ENCODE assay signal across 9 cellular contexts in the genomic region with DNA sequence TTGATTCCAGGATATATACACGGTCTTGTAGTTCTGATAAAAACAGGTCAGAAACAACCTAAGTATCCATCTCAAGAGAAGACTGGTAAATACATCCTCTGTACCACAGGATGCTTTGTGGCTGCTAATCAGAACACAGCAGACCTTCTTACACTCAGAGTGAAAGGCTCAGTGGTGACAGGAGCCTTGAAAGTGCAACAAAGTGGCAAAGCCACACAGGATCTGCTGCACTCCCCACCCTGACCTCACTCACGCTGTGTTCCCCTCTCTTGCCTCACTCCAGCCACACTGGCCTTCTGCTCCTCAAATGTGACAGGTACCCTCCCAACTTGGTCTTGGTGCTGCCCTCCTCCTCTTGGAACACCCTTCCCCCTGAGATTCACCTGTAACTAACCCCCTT.
DNase-seq lines count a peak whose midpoint lies in the region; ATAC-seq, FAIRE-seq and TF ChIP-seq lines count a peak whose summit lies in the region.
"Had no signal": no experiment of that assay in that cellular context is flagged by ENCODE, and none has a peak within 500 bp of the region (broad histone marks: within the 10 kb centered on the region; RNA-seq: fewer than 3 reads in every experiment).

No MANE protein-coding gene starts in this region.

- FAIRE-seq in small intestine (lab: Jason Lieb, UNC), result no peak
- FAIRE-seq: colon had no signal

- H3K27me3 ChIP-seq in small intestine (ENCODE audit: control insufficient read depth in 2 of 2, insufficient read depth in 2 of 2, low read length in 2 of 2), result no peaks in the 10 kb centered on the region
- H3K27me3 ChIP-seq in H7 (ENCODE audit: control insufficient read depth, insufficient read depth, low read length), result no peaks in the 10 kb centered on the region

- CTCF ChIA-PET in Calu3 (lab: Charles Lee), result no interaction called here

- 59 to 76% (median 68%) methylated on average over 2 of the region's 2 CpGs for WGBS in small intestine, 3 donors

- intact Hi-C loops in Calu3 (cut with micrococcal nuclease; ENCODE audit: unreplicated experiment), result no loop called here

- H3K27me3 Mint-ChIP-seq in T-helper 17 cell (peaks cover 8% of the 10 kb centered on the region), Calu3 (ENCODE audit: unreplicated experiment) (no peaks in the 10 kb centered on the region)

- H3K9me3 ChIP-seq in T-helper 17 cell (ENCODE audit: control insufficient read depth, low read length, poor library complexity, severe bottlenecking) (no peaks in the 10 kb centered on the region), small intestine (ENCODE audit: control insufficient read depth, low read depth) (no peaks in the 10 kb centered on the region)

- no peak for DNase-seq in T-helper 17 cell
- peak; percentile 18 for DNase-seq in small intestine
- no peak for DNase-seq in H7
- no peak for DNase-seq in SIG-M5 (lab: John Stamatoyannopoulos, UW)
- no peak for DNase-seq in midbrain (lab: John Stamatoyannopoulos, UW)
- no peak for DNase-seq in Calu3

- no peak overlapping the region for H3K4me3 Mint-ChIP-seq in T-helper 17 cell
- no peak overlapping the region for H3K4me3 Mint-ChIP-seq in Calu3 (ENCODE audit: low read depth, unreplicated experiment)

- peak overlapping the region; percentile 37 for H3K27ac Mint-ChIP-seq in T-helper 17 cell
- no peak overlapping the region for H3K27ac Mint-ChIP-seq in Calu3 (ENCODE audit: unreplicated experiment)

- no TSS peak for BruUV-seq in Calu3 (replicated peaks; lab: Mats Ljungman, UMichigan)

- peaks cover 4% of the 10 kb centered on the region for H3K9me3 Mint-ChIP-seq in Calu3 (ENCODE audit: low read depth, unreplicated experiment)

- ATAC-seq in GM18508 (IDR thresholded peaks at IDR 0.05; ENCODE audit: insufficient read depth, unreplicated experiment) (peak; percentile 79), GM21825 (IDR thresholded peaks at IDR 0.05; ENCODE audit: unreplicated experiment) (peak; percentile 89), T-helper 17 cell (peak; percentile 75)

- H3K4me1 Mint-ChIP-seq in T-helper 17 cell (peaks cover 9% of the 10 kb centered on the region), Calu3 (ENCODE audit: low read depth, unreplicated experiment) (peaks cover 22% of the 10 kb centered on the region)

- no peaks in the 10 kb centered on the region for H3K4me1 ChIP-seq in small intestine (ENCODE audit: control insufficient read depth in 2 of 2, insufficient read depth in 1 of 2, low read depth in 1 of 2, low read length in 1 of 2)

- no peak overlapping the region for H3K27ac ChIP-seq in small intestine (ENCODE audit: low read depth in 1 of 2, low read length in 1 of 2)

- H3K4me3 ChIP-seq in small intestine (ENCODE audit: low read depth in 1 of 2, low read length in 2 of 2), result no peak overlapping the region
- no peak overlapping the region for H3K4me3 ChIP-seq in H7 (ENCODE audit: insufficient read depth, low read depth, low read length)

- H3K36me3 ChIP-seq in small intestine (ENCODE audit: control insufficient read depth in 2 of 2, insufficient read depth in 2 of 2, low read length in 2 of 2) (no peaks in the 10 kb centered on the region), H7 (replicated peaks; ENCODE audit: control insufficient read depth, insufficient read depth, low read length) (no peaks in the 10 kb centered on the region)

- TF ChIP-seq CTCF in Calu3 (IDR thresholded peaks at IDR 0.05; ENCODE audit: unreplicated experiment), result no peak

- H3K36me3 Mint-ChIP-seq in T-helper 17 cell (ENCODE audit: low read depth) (no peaks in the 10 kb centered on the region), Calu3 (ENCODE audit: insufficient read depth, unreplicated experiment) (no peaks in the 10 kb centered on the region)
